Comparison of ENCODE assay signal across 8 cellular contexts in the genomic region with DNA sequence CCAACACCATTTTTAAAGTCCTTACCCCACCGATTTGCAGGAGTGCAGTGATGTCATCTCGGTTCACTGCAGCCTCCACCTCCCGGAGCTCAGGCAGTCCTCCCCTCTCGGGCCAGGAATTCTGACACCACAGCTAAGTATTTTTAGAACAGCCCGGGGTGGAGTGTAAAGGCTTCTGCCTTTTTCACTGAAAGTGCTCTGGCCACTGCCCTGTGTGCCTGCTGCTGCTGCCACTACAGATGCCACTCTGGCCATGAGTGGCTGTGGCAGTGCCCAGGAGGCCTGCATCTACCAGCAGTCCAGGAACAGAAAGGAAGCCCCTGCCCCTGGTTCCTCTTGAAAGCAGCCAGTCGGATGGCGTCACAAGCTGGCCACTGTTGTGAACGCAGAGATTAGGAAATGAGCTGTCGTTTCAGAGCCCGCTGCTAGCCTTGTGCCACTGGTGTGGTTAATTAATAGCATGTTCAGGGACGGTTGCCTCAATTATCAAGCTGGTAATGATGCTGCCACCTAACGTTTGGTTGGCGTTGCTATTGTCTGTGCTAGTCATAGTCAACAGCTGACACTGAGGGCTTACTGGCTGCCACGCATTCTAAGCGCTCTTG. TPM values are rescaled to one million over a fixed set of nuclear protein-coding genes. Genes with fewer than 3 reads are reported as not detected.
A peak's percentile ranks its signal among the peaks of the same experiment; 100 is the strongest.
DNase-seq lines count a peak whose midpoint lies in the region; ATAC-seq and TF ChIP-seq lines count a peak whose summit lies in the region.

No MANE protein-coding gene starts in this region.

- TF ChIP-seq RAD21 in SK-N-SH (IDR thresholded peaks at IDR 0.05; ENCODE audit: low read length): no peak

- no peak overlapping the region for H2AFZ ChIP-seq in SK-N-SH (ENCODE audit: low read depth)

- peaks cover 8 to 30% of the 10 kb centered on the region in 2 experiments for H3K36me3 ChIP-seq in SK-N-SH (replicated peaks in 1 of 2; ENCODE audit: control insufficient read depth in 1 of 2, insufficient read depth in 2 of 2, low read length in 1 of 2)

- 66% methylated on average over 14 of the region's 15 CpGs for WGBS in SK-N-SH (ENCODE audit: low lambda C conversion rate)

- H3K27ac Mint-ChIP-seq in natural killer cell treated with Interleukin-12 subunit alpha and Interleukin-12 subunit beta and Interleukin-15 and Interleukin-18, amount 100 ng/mL, for 72 hours: no peak overlapping the region

- TF ChIP-seq CTCF in GM10266 (IDR thresholded peaks at IDR 0.05; ENCODE audit: control insufficient read depth, insufficient read depth, low read depth, missing control alignments) (peak; percentile 36), SK-N-SH (IDR thresholded peaks at IDR 0.05) (no peak; the same call in 1 of the 2 replicates), fibroblast of mammary gland (conservative IDR thresholded peaks at IDR 0.05; ENCODE audit: control insufficient read depth, insufficient read depth, low read depth, low read length) (peak; percentile 11)

- no peak overlapping the region for H3K4me3 Mint-ChIP-seq in natural killer cell treated with Interleukin-12 subunit alpha and Interleukin-12 subunit beta and Interleukin-15 and Interleukin-18, amount 100 ng/mL, for 72 hours

- peak; percentile 48 for DNase-seq in GM10266 (ENCODE audit: extremely low spot score)
- no peak for DNase-seq in SK-N-SH
- DNase-seq in fibroblast of mammary gland (ENCODE audit: low read depth): peak; percentile 66
- no peak for DNase-seq in natural killer cell treated with Interleukin-12 subunit alpha and Interleukin-12 subunit beta and Interleukin-15 and Interleukin-18, amount 100 ng/mL, for 72 hours (ENCODE audit: low spot score)
- no peak for DNase-seq in SHP77 treated with DMSO at 0.1 percent for 48 hours (lab: John Stamatoyannopoulos, UW)

- no peak overlapping the region for H3K27ac ChIP-seq in SK-N-SH (ENCODE audit: low read depth in 2 of 2, low read length in 1 of 2)

- no peaks in the 10 kb centered on the region for H4K20me1 ChIP-seq in SK-N-SH (ENCODE audit: insufficient read depth)

- peaks cover 4% of the 10 kb centered on the region for H3K36me3 Mint-ChIP-seq in natural killer cell treated with Interleukin-12 subunit alpha and Interleukin-12 subunit beta and Interleukin-15 and Interleukin-18, amount 100 ng/mL, for 72 hours

- ATAC-seq in HG03460 (IDR thresholded peaks at IDR 0.05; ENCODE audit: unreplicated experiment): peak; percentile 72
- peak; percentile 57 to 69 for ATAC-seq in natural killer cell treated with Interleukin-12 subunit alpha and Interleukin-12 subunit beta and Interleukin-15 and Interleukin-18, amount 100 ng/mL, for 72 hours
- ATAC-seq in GM18498 (IDR thresholded peaks at IDR 0.05; ENCODE audit: unreplicated experiment): no peak
- ATAC-seq in GM21515 (IDR thresholded peaks at IDR 0.05; ENCODE audit: unreplicated experiment): no peak

- CTCF ChIA-PET in SK-N-SH (lab: Yijun Ruan, JAX): interaction anchor here (0.6 to 6.8 kb wide), 8 partner anchors 12 to 185 kb away, joined by 3 to 57 read pairs (median 5); no protein-coding TSS in a partner anchor

- H3K9ac ChIP-seq in SK-N-SH: no peak overlapping the region

- no peaks in the 10 kb centered on the region for H3K27me3 ChIP-seq in SK-N-SH (ENCODE audit: insufficient read depth)

- POLR2A ChIA-PET in SK-N-SH (lab: Yijun Ruan, JAX): no interaction called here

- H3K4me3 ChIP-seq in SK-N-SH (ENCODE audit: low read depth in 2 of 2, low read length in 1 of 2): no peak overlapping the region
- H3K4me3 ChIP-seq in fibroblast of mammary gland (ENCODE audit: control insufficient read depth, low read depth, low read length): no peak overlapping the region

- no peak for TF ChIP-seq EP300 in SK-N-SH (IDR thresholded peaks at IDR 0.05; ENCODE audit: borderline replicate concordance in 1 of 2, low read depth in 1 of 2, low read length in 1 of 2)

- H3K4me1 Mint-ChIP-seq in natural killer cell treated with Interleukin-12 subunit alpha and Interleukin-12 subunit beta and Interleukin-15 and Interleukin-18, amount 100 ng/mL, for 72 hours (ENCODE audit: low read depth in 2 of 2): peaks cover 0 to 6% of the 10 kb centered on the region in 2 donors

- H3K4me1 ChIP-seq in SK-N-SH (ENCODE audit: control insufficient read depth in 1 of 2, insufficient read depth in 2 of 2, low read depth in 1 of 2, low read length in 1 of 2): peaks cover 0 to 3% of the 10 kb centered on the region in 2 experiments; a peak in 1 of 4 replicates

- no peaks in the 10 kb centered on the region for H3K27me3 Mint-ChIP-seq in natural killer cell treated with Interleukin-12 subunit alpha and Interleukin-12 subunit beta and Interleukin-15 and Interleukin-18, amount 100 ng/mL, for 72 hours

- no peaks in the 10 kb centered on the region for H3K9me2 ChIP-seq in SK-N-SH

- H3K9me3 ChIP-seq in SK-N-SH: no peaks in the 10 kb centered on the region

- H3K79me2 ChIP-seq in SK-N-SH (ENCODE audit: insufficient read depth): no peaks in the 10 kb centered on the region

- H3K4me2 ChIP-seq in SK-N-SH: peak overlapping the region; percentile 5; the same call in 1 of the 2 replicates

- no peaks in the 10 kb centered on the region for H3K9me3 Mint-ChIP-seq in natural killer cell treated with Interleukin-12 subunit alpha and Interleukin-12 subunit beta and Interleukin-15 and Interleukin-18, amount 100 ng/mL, for 72 hours

- H3F3A ChIP-seq in SK-N-SH (replicated peaks; ENCODE audit: insufficient read depth): peaks cover 8% of the 10 kb centered on the region

TF ChIP-seq in SK-N-SH, 30 proteins besides CTCF, POLR2A, EP300 and RAD21:
- TF ChIP-seq CHD2 (IDR thresholded peaks at IDR 0.05; ENCODE audit: low read length, partially characterized antibody) (no peak), JUND (IDR thresholded peaks at IDR 0.05) (no peak), NFIC (IDR thresholded peaks at IDR 0.05; ENCODE audit: borderline replicate concordance) (no peak)
- TF ChIP-seq, protein P1, sequence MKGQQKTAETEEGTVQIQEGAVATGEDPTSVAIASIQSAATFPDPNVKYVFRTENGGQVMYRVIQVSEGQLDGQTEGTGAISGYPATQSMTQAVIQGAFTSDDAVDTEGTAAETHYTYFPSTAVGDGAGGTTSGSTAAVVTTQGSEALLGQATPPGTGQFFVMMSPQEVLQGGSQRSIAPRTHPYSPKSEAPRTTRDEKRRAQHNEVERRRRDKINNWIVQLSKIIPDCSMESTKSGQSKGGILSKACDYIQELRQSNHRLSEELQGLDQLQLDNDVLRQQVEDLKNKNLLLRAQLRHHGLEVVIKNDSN (IDR thresholded peaks at IDR 0.05; ENCODE audit: borderline replicate concordance, low read depth): no peak

RNA-seq across cellular contexts. Expression of a gene that starts 23.6 kb away (rescaled TPM):
- 39.5 and 42.6 TPM in 2 replicates for polyA plus RNA-seq in SK-N-SH (2012; rRNA removed)
- polyA plus RNA-seq in SK-N-SH (2012; cell fraction: cytosol; rRNA removed): 36.7 and 40.6 TPM in 2 replicates
- 33.3 and 35.7 TPM in 2 replicates for polyA plus RNA-seq in SK-N-SH (2012; cell fraction: nucleus; rRNA removed)
- total RNA-seq in natural killer cell treated with Interleukin-12 subunit alpha and Interleukin-12 subunit beta and Interleukin-15 and Interleukin-18, amount 100 ng/mL, for 72 hours: 10 to 100 TPM; 37.3 to 56.9 TPM

Comparison
In these comparisons a context has a peak if more than half of its experiments do, and no peak if none do; other contexts are left out.
1. DNase-seq: peak in GM10266 (single experiment) and fibroblast of mammary gland (single experiment); none in SK-N-SH (single experiment), natural killer cell treated with Interleukin-12 subunit alpha and Interleukin-12 subunit beta and Interleukin-15 and Interleukin-18, amount 100 ng/mL, for 72 hours (single experiment) and SHP77 treated with DMSO at 0.1 percent for 48 hours (single experiment).
2. ATAC-seq: peak in HG03460 (single experiment) and natural killer cell treated with Interleukin-12 subunit alpha and Interleukin-12 subunit beta and Interleukin-15 and Interleukin-18, amount 100 ng/mL, for 72 hours (2 of 2); none in GM18498 (single experiment) and GM21515 (single experiment).